18 cellular contexts compared by ENCODE assay signal in genomic region chr7:105130048-105130447, GRCh38.
DNase-seq lines count a peak whose midpoint lies in the region; ATAC-seq, FAIRE-seq and TF ChIP-seq lines count a peak whose summit lies in the region.
"Had no signal": no experiment of that assay in that cellular context is flagged by ENCODE, and none has a peak within 500 bp of the region (broad histone marks: within the 10 kb centered on the region; RNA-seq: fewer than 3 reads in every experiment).

No MANE protein-coding gene starts in this region.

- BruUV-seq in K562 (replicated peaks; lab: Mats Ljungman, UMichigan): no TSS peak

- peak; percentile 6 for FAIRE-seq in K562 (lab: Jason Lieb, UNC)

- H3K27ac Mint-ChIP-seq in activated CD4-positive, alpha-beta T cell treated with anti-CD3 and anti-CD28 coated beads, Interleukin-2, amount 10 ng/mL, durations not matched to agents 24 days and 14 days: peak overlapping the region; percentile 32
- H3K27ac Mint-ChIP-seq in activated CD4-positive, alpha-beta T cell treated with anti-CD3 and anti-CD28 coated beads, Interleukin-2, amount 10 ng/mL, durations not matched to agents 7 days and 5 days: no peak overlapping the region
- peak overlapping the region; percentile 75 for H3K27ac Mint-ChIP-seq in memory B cell
- H3K27ac Mint-ChIP-seq in stimulated activated naive B cell treated with anti-CD40 and anti-IgM and Interleukin-4, amounts not matched to agents 10 μg/mL and 1 μg/mL and 100 μg/mL, for 72 hours: peak overlapping the region; percentile 25

- 90% methylated on average over 5 of the region's 5 CpGs for WGBS in K562 (ENCODE audit: insufficient coverage, low coverage, missing lambda C conversion rate)
- 91 to 95% methylated on average over 5 of the region's 5 CpGs for WGBS in tibial nerve, 2 donors

- peaks cover 20% of the 10 kb centered on the region for H3K4me1 Mint-ChIP-seq in activated CD4-positive, alpha-beta T cell treated with anti-CD3 and anti-CD28 coated beads, Interleukin-2, amount 10 ng/mL, durations not matched to agents 24 days and 14 days
- H3K4me1 Mint-ChIP-seq in activated CD4-positive, alpha-beta T cell treated with anti-CD3 and anti-CD28 coated beads, Interleukin-2, amount 10 ng/mL, durations not matched to agents 7 days and 5 days: peaks cover 23% of the 10 kb centered on the region
- peaks cover 9% of the 10 kb centered on the region for H3K4me1 Mint-ChIP-seq in memory B cell
- peaks cover 20 to 32% of the 10 kb centered on the region in 2 donors for H3K4me1 Mint-ChIP-seq in stimulated activated naive B cell treated with anti-CD40 and anti-IgM and Interleukin-4, amounts not matched to agents 10 μg/mL and 1 μg/mL and 100 μg/mL, for 72 hours
- H3K4me1 Mint-ChIP-seq: CD14-positive monocyte had no signal

- in situ Hi-C loops in K562 (cut with MboI): no loop called here

- no peak overlapping the region for H3K4me2 ChIP-seq in K562 (ENCODE audit: insufficient read depth, low read length)

- no peaks in the 10 kb centered on the region for H3K9me1 ChIP-seq in K562 (ENCODE audit: control insufficient read depth, insufficient read depth, low read length)

- TF ChIP-seq CTCF in K562 (IDR thresholded peaks at IDR 0.05 in 2 of 3, conservative IDR thresholded peaks at IDR 0.05 in 1 of 3; ENCODE audit: insufficient read depth in 2 of 3, low read depth in 1 of 3, low read length in 3 of 3) (no peak), tibial nerve (IDR thresholded peaks at IDR 0.05) (no peak)

- no peak overlapping the region for H2AFZ ChIP-seq in K562 (ENCODE audit: low read depth, low read length)

- POLR2A ChIA-PET in activated CD4-positive, alpha-beta T cell treated with anti-CD3 and anti-CD28 coated beads, Interleukin-2, amount 10 ng/mL, durations not matched to agents 7 days and 5 days (lab: Charles Lee): no interaction called here
- POLR2A ChIA-PET in K562 (lab: Yijun Ruan, JAX): interaction anchor here (0.8 to 3.9 kb wide), 6 partner anchors 7 to 176 kb away, joined by 3 to 19 read pairs (median 7); no protein-coding TSS in a partner anchor

- TF ChIP-seq EP300 in K562 (IDR thresholded peaks at IDR 0.05; ENCODE audit: low read length): no peak
- TF ChIP-seq EP300 in tibial nerve (IDR thresholded peaks at IDR 0.05): no peak

- H3K36me3 Mint-ChIP-seq in activated CD4-positive, alpha-beta T cell treated with anti-CD3 and anti-CD28 coated beads, Interleukin-2, amount 10 ng/mL, durations not matched to agents 24 days and 14 days (ENCODE audit: low read depth): peaks cover 23% of the 10 kb centered on the region
- peaks cover 34% of the 10 kb centered on the region for H3K36me3 Mint-ChIP-seq in activated CD4-positive, alpha-beta T cell treated with anti-CD3 and anti-CD28 coated beads, Interleukin-2, amount 10 ng/mL, durations not matched to agents 7 days and 5 days (ENCODE audit: low read depth)
- peaks cover 23% of the 10 kb centered on the region for H3K36me3 Mint-ChIP-seq in memory B cell
- peaks cover 32 to 38% of the 10 kb centered on the region in 2 donors for H3K36me3 Mint-ChIP-seq in stimulated activated naive B cell treated with anti-CD40 and anti-IgM and Interleukin-4, amounts not matched to agents 10 μg/mL and 1 μg/mL and 100 μg/mL, for 72 hours

- ATAC-seq in K562: no peak
- ATAC-seq in memory B cell (ENCODE audit: low read depth): no peak
- no peak for ATAC-seq in stimulated activated naive B cell treated with anti-CD40 and anti-IgM and Interleukin-4, amounts not matched to agents 10 μg/mL and 1 μg/mL and 100 μg/mL, for 72 hours (replicated peaks)
- ATAC-seq in GM21786 (IDR thresholded peaks at IDR 0.05; ENCODE audit: unreplicated experiment): no peak

- H3K27ac ChIP-seq in K562 (ENCODE audit: extremely low read depth, low read depth, low read length): no peak overlapping the region; the same call in 2 of the 3 replicates
- no peak overlapping the region for H3K27ac ChIP-seq in tibial nerve

- H3K27me3 ChIP-seq in K562 (ENCODE audit: control insufficient read depth in 2 of 2, insufficient read depth in 2 of 2, low read length in 2 of 2) (no peaks in the 10 kb centered on the region), tibial nerve (no peaks in the 10 kb centered on the region)
- H3K27me3 ChIP-seq: MG63 had no signal

- no peaks in the 10 kb centered on the region for H4K20me1 ChIP-seq in K562 (replicated peaks; ENCODE audit: control insufficient read depth, insufficient read depth, low read length)

- H3K9me3 ChIP-seq in K562 (replicated peaks; ENCODE audit: control insufficient read depth, insufficient read depth, low read depth, low read length) (peaks cover 5% of the 10 kb centered on the region; the same call in 1 of the 2 replicates), tibial nerve (no peaks in the 10 kb centered on the region)
- H3K9me3 ChIP-seq: Caco-2, MG63 had no signal

- no peaks in the 10 kb centered on the region for H3K9me3 Mint-ChIP-seq in activated CD4-positive, alpha-beta T cell treated with anti-CD3 and anti-CD28 coated beads, Interleukin-2, amount 10 ng/mL, durations not matched to agents 24 days and 14 days
- H3K9me3 Mint-ChIP-seq in activated CD4-positive, alpha-beta T cell treated with anti-CD3 and anti-CD28 coated beads, Interleukin-2, amount 10 ng/mL, durations not matched to agents 7 days and 5 days: no peaks in the 10 kb centered on the region
- H3K9me3 Mint-ChIP-seq in memory B cell: no peaks in the 10 kb centered on the region
- no peaks in the 10 kb centered on the region for H3K9me3 Mint-ChIP-seq in stimulated activated naive B cell treated with anti-CD40 and anti-IgM and Interleukin-4, amounts not matched to agents 10 μg/mL and 1 μg/mL and 100 μg/mL, for 72 hours
- H3K9me3 Mint-ChIP-seq: CD14-positive monocyte had no signal

- H3K4me1 ChIP-seq in K562 (replicated peaks in 1 of 2; ENCODE audit: control insufficient read depth in 2 of 2, insufficient read depth in 2 of 2, low read length in 2 of 2) (peaks cover 13 to 22% of the 10 kb centered on the region in 2 experiments), tibial nerve (no peaks in the 10 kb centered on the region)
- H3K4me1 ChIP-seq: Caco-2 had no signal

- H3K9ac ChIP-seq in K562 (ENCODE audit: insufficient read depth in 1 of 2, low read depth in 2 of 2, low read length in 2 of 2): no peak overlapping the region

- DNase-seq in activated CD4-positive, alpha-beta T cell treated with anti-CD3 and anti-CD28 coated beads, Interleukin-2, amount 10 ng/mL, durations not matched to agents 24 days and 14 days: no peak
- no peak for DNase-seq in activated CD4-positive, alpha-beta T cell treated with anti-CD3 and anti-CD28 coated beads, Interleukin-2, amount 10 ng/mL, durations not matched to agents 7 days and 5 days
- DNase-seq in K562 (ENCODE audit: extremely low read depth in 1 of 4, low spot score in 3 of 4) (no peak), memory B cell (ENCODE audit: low spot score in 2 of 2) (no peak), tibial nerve (ENCODE audit: low spot score in 2 of 2) (no peak), mesenteric fat pad (ENCODE audit: low spot score) (no peak)
- no peak for DNase-seq in stimulated activated naive B cell treated with anti-CD40 and anti-IgM and Interleukin-4, amounts not matched to agents 10 μg/mL and 1 μg/mL and 100 μg/mL, for 72 hours
- DNase-seq: 8988T, Caco-2, DMS53, H7, MG63, NCI-H1105 treated with DMSO at 0.1 percent for 48 hours, NCI-H187 treated with DMSO at 0.1 percent for 48 hours, NCI-H510A, RPMI8226 had no signal

- H3K4me3 Mint-ChIP-seq in activated CD4-positive, alpha-beta T cell treated with anti-CD3 and anti-CD28 coated beads, Interleukin-2, amount 10 ng/mL, durations not matched to agents 24 days and 14 days: no peak overlapping the region
- no peak overlapping the region for H3K4me3 Mint-ChIP-seq in activated CD4-positive, alpha-beta T cell treated with anti-CD3 and anti-CD28 coated beads, Interleukin-2, amount 10 ng/mL, durations not matched to agents 7 days and 5 days
- no peak overlapping the region for H3K4me3 Mint-ChIP-seq in memory B cell
- H3K4me3 Mint-ChIP-seq in stimulated activated naive B cell treated with anti-CD40 and anti-IgM and Interleukin-4, amounts not matched to agents 10 μg/mL and 1 μg/mL and 100 μg/mL, for 72 hours: no peak overlapping the region
- H3K4me3 Mint-ChIP-seq: CD14-positive monocyte had no signal

- no peak for TF ChIP-seq RAD21 in K562 (CRISPR knock-in tag; conservative IDR thresholded peaks at IDR 0.05 in 1 of 2, IDR thresholded peaks at IDR 0.05 in 1 of 2)

- peaks cover 13% of the 10 kb centered on the region; the same call in 1 of the 3 replicates for H3K79me2 ChIP-seq in K562 (ENCODE audit: control insufficient read depth, insufficient read depth, low read length)

- no peaks in the 10 kb centered on the region for H3K27me3 Mint-ChIP-seq in activated CD4-positive, alpha-beta T cell treated with anti-CD3 and anti-CD28 coated beads, Interleukin-2, amount 10 ng/mL, durations not matched to agents 24 days and 14 days
- H3K27me3 Mint-ChIP-seq in activated CD4-positive, alpha-beta T cell treated with anti-CD3 and anti-CD28 coated beads, Interleukin-2, amount 10 ng/mL, durations not matched to agents 7 days and 5 days: no peaks in the 10 kb centered on the region
- H3K27me3 Mint-ChIP-seq in memory B cell: no peaks in the 10 kb centered on the region
- no peaks in the 10 kb centered on the region for H3K27me3 Mint-ChIP-seq in stimulated activated naive B cell treated with anti-CD40 and anti-IgM and Interleukin-4, amounts not matched to agents 10 μg/mL and 1 μg/mL and 100 μg/mL, for 72 hours

- CTCF ChIA-PET in activated CD4-positive, alpha-beta T cell treated with anti-CD3 and anti-CD28 coated beads, Interleukin-2, amount 10 ng/mL, durations not matched to agents 7 days and 5 days (lab: Charles Lee): interaction anchor here (0.7 to 1.1 kb wide), 2 partner anchors 9 to 12 kb away, joined by 3 read pairs; no protein-coding TSS in a partner anchor
- CTCF ChIA-PET in K562 (lab: Yijun Ruan, JAX; ENCODE audit: low intra/inter-chr PET ratio): no interaction called here

- H3K4me3 ChIP-seq in K562 (no peak overlapping the region), tibial nerve (no peak overlapping the region)
- H3K4me3 ChIP-seq: MG63 had no signal

- no peak for TF ChIP-seq POLR2A in K562 (conservative IDR thresholded peaks at IDR 0.05)
- TF ChIP-seq POLR2A in tibial nerve (IDR thresholded peaks at IDR 0.05): no peak

- intact Hi-C loops in activated CD4-positive, alpha-beta T cell treated with anti-CD3 and anti-CD28 coated beads, Interleukin-2, amount 10 ng/mL, durations not matched to agents 24 days and 14 days (cut with micrococcal nuclease): no loop called here
- intact Hi-C loops in K562 (cut with micrococcal nuclease): loop anchor here (5.0 to 10.0 kb wide), 2 partner anchors 145 to 208 kb away; no protein-coding TSS in a partner anchor

- H3K36me3 ChIP-seq in K562 (ENCODE audit: control insufficient read depth, insufficient read depth, low read length) (peaks cover 45% of the 10 kb centered on the region), tibial nerve (peaks cover 0 to 49% (median 3%) of the 10 kb centered on the region in 3 donors)

TF ChIP-seq in K562, 482 proteins besides CTCF, POLR2A, EP300 and RAD21:
- no peak for TF ChIP-seq ZNF232 (CRISPR knock-in tag; IDR thresholded peaks at IDR 0.05)
